12 cellular contexts compared by ENCODE assay signal in genomic region chr1:203636306-203636705, GRCh38. TPM values are rescaled to one million over a fixed set of nuclear protein-coding genes. Genes with fewer than 3 reads are reported as not detected.
DNase-seq lines count a peak whose midpoint lies in the region; ATAC-seq, FAIRE-seq and TF ChIP-seq lines count a peak whose summit lies in the region.
"Had no signal": no experiment of that assay in that cellular context is flagged by ENCODE, and none has a peak within 500 bp of the region (broad histone marks: within the 10 kb centered on the region; RNA-seq: fewer than 3 reads in every experiment).

No MANE protein-coding gene starts in this region.

- in situ Hi-C loops in brain microvascular endothelial cell (cut with HindIII; ENCODE audit: low pct_ligation_motif_present, low sequenced_read_pairs): no loop called here

- POLR2A ChIA-PET in WTC11 (lab: Charles Lee): no interaction called here

- peaks cover 19% of the 10 kb centered on the region for H3K4me1 Mint-ChIP-seq in WTC11
- H3K4me1 Mint-ChIP-seq in Calu3 (ENCODE audit: low read depth, unreplicated experiment): no peaks in the 10 kb centered on the region

- intact Hi-C loops in Calu3 (cut with micrococcal nuclease; ENCODE audit: unreplicated experiment): no loop called here

- H3K9me3 Mint-ChIP-seq in WTC11 (no peaks in the 10 kb centered on the region), Calu3 (ENCODE audit: low read depth, unreplicated experiment) (no peaks in the 10 kb centered on the region)

- ATAC-seq in WTC11: no peak
- ATAC-seq in foreskin keratinocyte: peak; percentile 89

- H3K27ac Mint-ChIP-seq in WTC11: peak overlapping the region; percentile 60; the same call in 1 of the 2 replicates
- H3K27ac Mint-ChIP-seq in Calu3 (ENCODE audit: unreplicated experiment): no peak overlapping the region

- H3K27me3 Mint-ChIP-seq in WTC11 (ENCODE audit: low read depth): peaks cover under 1% of the 10 kb centered on the region
- H3K27me3 Mint-ChIP-seq in Calu3 (ENCODE audit: unreplicated experiment): peaks cover 38% of the 10 kb centered on the region

- H3K4me3 ChIP-seq in retinal pigment epithelial cell (ENCODE audit: low read length): no peak overlapping the region
- H3K4me3 ChIP-seq in brain microvascular endothelial cell (ENCODE audit: low read depth, low read length): no peak overlapping the region

- H3K36me3 ChIP-seq in brain microvascular endothelial cell (replicated peaks): peaks cover 15% of the 10 kb centered on the region

- no peak for TF ChIP-seq CTCF in WTC11 (IDR thresholded peaks at IDR 0.05)
- no peak for TF ChIP-seq CTCF in foreskin keratinocyte (conservative IDR thresholded peaks at IDR 0.05)
- no peak for TF ChIP-seq CTCF in retinal pigment epithelial cell (conservative IDR thresholded peaks at IDR 0.05; ENCODE audit: low read depth, low read length)
- no peak for TF ChIP-seq CTCF in Calu3 (IDR thresholded peaks at IDR 0.05; ENCODE audit: unreplicated experiment)
- no peak for TF ChIP-seq CTCF in brain microvascular endothelial cell (IDR thresholded peaks at IDR 0.05; ENCODE audit: low read depth, low read length, missing control alignments)

- DNase-seq in EL (peak; percentile 45), WTC11 (ENCODE audit: low spot score) (no peak), foreskin keratinocyte (peak; percentile 85 to 92), retinal pigment epithelial cell (ENCODE audit: low read depth) (peak; percentile 93), COR-L47 (lab: John Stamatoyannopoulos, UW) (no peak), Calu3 (no peak), urothelium cell line (ENCODE audit: low spot score) (no peak), brain microvascular endothelial cell (no peak)
- DNase-seq: activated CD4-positive, alpha-beta T cell treated with anti-CD3 and anti-CD28 coated beads, Interleukin-2, amount 50 U/mL, for 48 hours; activated naive CD4-positive, alpha-beta T cell treated with anti-CD3 and anti-CD28 coated beads, Interleukin-2, amount 50 U/mL, for 16 hours; MV-4-11; NCI-H526 treated with DMSO at 0.1 percent for 48 hours had no signal

- H3K27me3 ChIP-seq in foreskin keratinocyte (no peaks in the 10 kb centered on the region), brain microvascular endothelial cell (replicated peaks) (no peaks in the 10 kb centered on the region)

- no peaks in the 10 kb centered on the region for H3K36me3 Mint-ChIP-seq in WTC11
- H3K36me3 Mint-ChIP-seq in Calu3 (ENCODE audit: insufficient read depth, unreplicated experiment): peaks cover under 1% of the 10 kb centered on the region

- FAIRE-seq in urothelium cell line (lab: Jason Lieb, UNC): no peak

- H3K4me3 Mint-ChIP-seq in WTC11 (no peak overlapping the region), Calu3 (ENCODE audit: low read depth, unreplicated experiment) (no peak overlapping the region)

- peaks cover 39% of the 10 kb centered on the region for H3K4me1 ChIP-seq in foreskin keratinocyte

- CTCF ChIA-PET in WTC11 (lab: Charles Lee) (no interaction called here), Calu3 (lab: Charles Lee) (no interaction called here)

- BruUV-seq in Calu3 (replicated peaks; lab: Mats Ljungman, UMichigan): no TSS peak

- peak overlapping the region; percentile 94 for H3K27ac ChIP-seq in foreskin keratinocyte
- H3K27ac ChIP-seq in brain microvascular endothelial cell: no peak overlapping the region

TF ChIP-seq in WTC11, 78 proteins besides CTCF, POLR2A, EP300 and RAD21:
- TF ChIP-seq TCF7 (CRISPR knock-in tag; IDR thresholded peaks at IDR 0.05; ENCODE audit: low read depth) (no peak), ZNF232 (CRISPR knock-in tag; IDR thresholded peaks at IDR 0.05) (no peak)

RNA-seq across cellular contexts. Expression of gene ATP2B4, which starts 9.7 kb away (rescaled TPM):
- total RNA-seq in WTC11 (2021) (18.5 to 22.1 TPM (median 19.1 TPM) in 3 replicates), foreskin keratinocyte (71.9 and 82.3 TPM in 2 replicates), Calu3 (2022) (1.9 and 3.9 TPM in 2 replicates)
- 21.2 and 22.1 TPM in 2 replicates for polyA plus RNA-seq in foreskin keratinocyte

Comparison
In these comparisons a context has a peak if more than half of its experiments do, and no peak if none do; other contexts are left out.
1. DNase-seq: peak in EL (single experiment), foreskin keratinocyte (2 of 2) and retinal pigment epithelial cell (single experiment); none in WTC11 (single experiment), COR-L47 (single experiment), Calu3 (single experiment), urothelium cell line (single experiment) and brain microvascular endothelial cell (single experiment).